ENCODE assay signal across 11 cellular contexts in genomic region chr16:78749745-78750268, GRCh38.
DNase-seq lines count a peak whose midpoint lies in the region; ATAC-seq and TF ChIP-seq lines count a peak whose summit lies in the region.
"Had no signal": no experiment of that assay in that cellular context is flagged by ENCODE, and none has a peak within 500 bp of the region (broad histone marks: within the 10 kb centered on the region; RNA-seq: fewer than 3 reads in every experiment).

No MANE protein-coding gene starts in this region.

- DNase-seq in activated CD8-positive, alpha-beta memory T cell treated with anti-CD3 and anti-CD28 coated beads, Interleukin-2, amount 10 ng/mL, durations not matched to agents 7 days and 5 days, result no peak
- DNase-seq in activated CD8-positive, alpha-beta memory T cell treated with anti-CD3 and anti-CD28 coated beads, Interleukin-2, amount 50 U/mL, for 4 hours, result no peak
- DNase-seq in WTC11 (ENCODE audit: low spot score), result no peak
- no peak for DNase-seq in colonic mucosa
- DNase-seq in right atrium auricular region (ENCODE audit: low spot score), result no peak
- DNase-seq: activated T-cell treated with anti-CD3 and anti-CD28 coated beads, Interleukin-2, amount 50 U/mL, for 1 hour had no signal

- H3K4me1 ChIP-seq in skeletal muscle tissue (ENCODE audit: control insufficient read depth in 3 of 3, insufficient read depth in 3 of 3, low read length in 3 of 3) (peaks cover 18 to 32% (median 28%) of the 10 kb centered on the region in 3 donors), colonic mucosa (no peaks in the 10 kb centered on the region), right atrium auricular region (no peaks in the 10 kb centered on the region)
- H3K4me1 ChIP-seq: A549 had no signal

- ATAC-seq in activated CD8-positive, alpha-beta memory T cell treated with anti-CD3 and anti-CD28 coated beads, Interleukin-2, amount 10 ng/mL, durations not matched to agents 7 days and 5 days, result peak; percentile 55
- peak; percentile 84 for ATAC-seq in GM21786 (IDR thresholded peaks at IDR 0.05; ENCODE audit: unreplicated experiment)
- peak; percentile 71 for ATAC-seq in HG03571 (IDR thresholded peaks at IDR 0.05; ENCODE audit: unreplicated experiment)
- ATAC-seq in WTC11, result no peak
- ATAC-seq: A549 had no signal

- H3K9me3 Mint-ChIP-seq in activated CD8-positive, alpha-beta memory T cell treated with anti-CD3 and anti-CD28 coated beads, Interleukin-2, amount 10 ng/mL, durations not matched to agents 7 days and 5 days (ENCODE audit: low read depth), result peaks cover 7% of the 10 kb centered on the region
- H3K9me3 Mint-ChIP-seq in WTC11, result peaks cover 14% of the 10 kb centered on the region
- H3K9me3 Mint-ChIP-seq: neural crest cell had no signal

- H3K4me3 Mint-ChIP-seq in activated CD8-positive, alpha-beta memory T cell treated with anti-CD3 and anti-CD28 coated beads, Interleukin-2, amount 10 ng/mL, durations not matched to agents 7 days and 5 days, result peak overlapping the region; percentile 38
- no peak overlapping the region for H3K4me3 Mint-ChIP-seq in WTC11
- H3K4me3 Mint-ChIP-seq: neural crest cell had no signal

- CTCF ChIA-PET in activated CD8-positive, alpha-beta memory T cell treated with anti-CD3 and anti-CD28 coated beads, Interleukin-2, amount 10 ng/mL, durations not matched to agents 7 days and 5 days (lab: Charles Lee), result interaction anchor here (0.9 to 1.5 kb wide), 4 partner anchors 19 to 43 kb away, joined by 3 to 5 read pairs (median 4); no protein-coding TSS in a partner anchor
- CTCF ChIA-PET in WTC11 (lab: Charles Lee), result interaction anchor here (2.0 kb wide), 1 partner anchor 20 kb away, joined by 6 read pairs; no protein-coding TSS in a partner anchor

- TF ChIP-seq CTCF in WTC11 (IDR thresholded peaks at IDR 0.05), result no peak
- TF ChIP-seq CTCF in colonic mucosa (IDR thresholded peaks at IDR 0.05), result no peak
- no peak for TF ChIP-seq CTCF in right atrium auricular region (IDR thresholded peaks at IDR 0.05)

- no peaks in the 10 kb centered on the region for H3K27me3 ChIP-seq in skeletal muscle tissue (ENCODE audit: control insufficient read depth in 3 of 3, insufficient read depth in 3 of 3, low read length in 3 of 3)
- no peaks in the 10 kb centered on the region for H3K27me3 ChIP-seq in colonic mucosa
- H3K27me3 ChIP-seq in right atrium auricular region, result no peaks in the 10 kb centered on the region

- peaks cover 22% of the 10 kb centered on the region for H3K4me1 Mint-ChIP-seq in activated CD8-positive, alpha-beta memory T cell treated with anti-CD3 and anti-CD28 coated beads, Interleukin-2, amount 10 ng/mL, durations not matched to agents 7 days and 5 days
- H3K4me1 Mint-ChIP-seq in WTC11, result peaks cover 13% of the 10 kb centered on the region

- intact Hi-C loops in colonic mucosa (cut with DNase I), result no loop called here

- peak overlapping the region; percentile 79 for H3K27ac Mint-ChIP-seq in activated CD8-positive, alpha-beta memory T cell treated with anti-CD3 and anti-CD28 coated beads, Interleukin-2, amount 10 ng/mL, durations not matched to agents 7 days and 5 days
- no peak overlapping the region for H3K27ac Mint-ChIP-seq in WTC11

- POLR2A ChIA-PET in WTC11 (lab: Charles Lee), result no interaction called here

- H3K36me3 Mint-ChIP-seq in activated CD8-positive, alpha-beta memory T cell treated with anti-CD3 and anti-CD28 coated beads, Interleukin-2, amount 10 ng/mL, durations not matched to agents 7 days and 5 days, result peaks cover 14% of the 10 kb centered on the region
- no peaks in the 10 kb centered on the region for H3K36me3 Mint-ChIP-seq in WTC11

- H3K9ac ChIP-seq in skeletal muscle tissue (ENCODE audit: low read depth in 1 of 3, low read length in 3 of 3), result peak overlapping the region; percentile 3 to 54 (median 48)
- no peak overlapping the region for H3K9ac ChIP-seq in colonic mucosa (ENCODE audit: low read depth in 2 of 2, low read length in 2 of 2)

- no peaks in the 10 kb centered on the region for H3K9me3 ChIP-seq in skeletal muscle tissue (ENCODE audit: control insufficient read depth in 3 of 3, low read length in 3 of 3)
- no peaks in the 10 kb centered on the region for H3K9me3 ChIP-seq in colonic mucosa
- H3K9me3 ChIP-seq in right atrium auricular region, result no peaks in the 10 kb centered on the region

- no peaks in the 10 kb centered on the region for H3K36me3 ChIP-seq in skeletal muscle tissue (ENCODE audit: control insufficient read depth in 3 of 3, insufficient read depth in 3 of 3, low read length in 3 of 3)
- H3K36me3 ChIP-seq in colonic mucosa, result no peaks in the 10 kb centered on the region
- H3K36me3 ChIP-seq in right atrium auricular region, result no peaks in the 10 kb centered on the region

- H3K4me3 ChIP-seq in skeletal muscle tissue (ENCODE audit: low read length in 3 of 3) (no peak overlapping the region), colonic mucosa (no peak overlapping the region), right atrium auricular region (no peak overlapping the region)
- H3K4me3 ChIP-seq: A549 had no signal

- peaks cover 3% of the 10 kb centered on the region for H3K27me3 Mint-ChIP-seq in activated CD8-positive, alpha-beta memory T cell treated with anti-CD3 and anti-CD28 coated beads, Interleukin-2, amount 10 ng/mL, durations not matched to agents 7 days and 5 days
- H3K27me3 Mint-ChIP-seq in WTC11 (ENCODE audit: low read depth), result no peaks in the 10 kb centered on the region

- peak overlapping the region; percentile 86 for H3K27ac ChIP-seq in skeletal muscle tissue (ENCODE audit: low read depth, low read length)
- H3K27ac ChIP-seq in colonic mucosa, result no peak overlapping the region
- no peak overlapping the region for H3K27ac ChIP-seq in right atrium auricular region
- H3K27ac ChIP-seq: A549 had no signal

TF ChIP-seq in WTC11, 78 proteins besides CTCF, POLR2A, EP300 and RAD21:
- TF ChIP-seq ZNF232 (CRISPR knock-in tag; IDR thresholded peaks at IDR 0.05), result no peak
- TF ChIP-seq ZSCAN18 (CRISPR knock-in tag; IDR thresholded peaks at IDR 0.05), result no peak
- TF ChIP-seq SP1 (CRISPR knock-in tag; conservative IDR thresholded peaks at IDR 0.05), result no peak
- TF ChIP-seq ZBTB21 (CRISPR knock-in tag; IDR thresholded peaks at IDR 0.05; ENCODE audit: borderline replicate concordance), result no peak
- TF ChIP-seq NR3C1 (CRISPR knock-in tag; conservative IDR thresholded peaks at IDR 0.05; ENCODE audit: low read depth), result no peak
- TF ChIP-seq GABPB1 (CRISPR knock-in tag; IDR thresholded peaks at IDR 0.05), result no peak
- no peak for TF ChIP-seq ZNF425 (CRISPR knock-in tag; conservative IDR thresholded peaks at IDR 0.05)
- TF ChIP-seq NR1H2 (CRISPR knock-in tag; IDR thresholded peaks at IDR 0.05), result no peak
- no peak for TF ChIP-seq ZNF317 (CRISPR knock-in tag; IDR thresholded peaks at IDR 0.05; ENCODE audit: borderline replicate concordance, low read depth)
- TF ChIP-seq ZNF219 (CRISPR knock-in tag; IDR thresholded peaks at IDR 0.05; ENCODE audit: borderline replicate concordance), result no peak
- no peak for TF ChIP-seq ZMAT4 (CRISPR knock-in tag; IDR thresholded peaks at IDR 0.05)
- TF ChIP-seq USF2 (CRISPR knock-in tag; IDR thresholded peaks at IDR 0.05), result no peak

Comparison
In these comparisons a context has a peak if more than half of its experiments do, and no peak if none do; other contexts are left out.
1. H3K9ac ChIP-seq: peak in skeletal muscle tissue (3 of 3); none in colonic mucosa (0 of 2).